In the genomic region with DNA sequence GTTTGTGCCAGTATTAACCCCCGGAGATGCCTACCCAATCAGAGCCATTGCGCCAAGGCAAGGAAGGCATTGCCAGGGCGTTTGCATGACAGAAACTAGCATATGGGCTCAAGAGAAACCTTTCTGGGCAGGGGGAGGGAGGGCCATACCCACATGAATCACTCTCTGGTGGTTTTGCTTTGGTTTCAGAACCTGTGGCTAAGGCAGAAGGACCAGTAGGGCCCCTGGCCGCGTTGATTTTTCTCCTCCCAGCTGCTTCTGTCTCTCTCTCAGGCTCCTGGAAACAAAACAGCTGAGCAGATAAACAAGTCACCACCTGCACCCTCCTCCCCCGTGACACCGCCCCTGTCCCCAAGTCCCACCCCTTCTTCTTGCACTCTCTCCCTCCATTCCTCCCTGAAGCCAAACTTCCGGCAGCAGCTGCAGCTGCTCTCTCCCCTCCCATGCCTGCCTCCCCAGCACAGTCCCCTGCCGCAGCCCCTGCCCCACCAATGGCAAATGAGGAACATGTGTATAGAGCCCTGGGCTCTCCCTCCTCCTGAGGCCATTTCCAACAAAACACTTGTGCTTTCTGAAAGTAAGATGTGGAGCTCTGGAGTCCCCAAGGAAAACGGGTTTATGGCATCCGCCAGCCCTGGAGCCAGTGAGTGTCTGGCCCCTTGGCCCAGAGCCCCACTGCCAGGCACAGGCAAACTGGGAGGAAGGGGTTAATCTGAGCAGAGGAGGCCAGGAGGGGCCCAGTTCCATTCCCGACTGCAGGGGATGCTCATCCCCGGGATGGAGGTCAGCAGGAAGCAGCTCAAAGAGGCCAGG, we compare ENCODE assay signal across 8 cellular contexts. TPM values are rescaled to one million over a fixed set of nuclear protein-coding genes. Genes with fewer than 3 reads are reported as not detected.
DNase-seq lines count a peak whose midpoint lies in the region; ATAC-seq and TF ChIP-seq lines count a peak whose summit lies in the region.

No MANE protein-coding gene starts in this region.

- TF ChIP-seq CTCF in GM10266 (IDR thresholded peaks at IDR 0.05; ENCODE audit: control insufficient read depth, insufficient read depth, low read depth, missing control alignments) (no peak), chondrocyte (IDR thresholded peaks at IDR 0.05) (no peak)

- ATAC-seq in GM21786 (IDR thresholded peaks at IDR 0.05; ENCODE audit: unreplicated experiment): peak; percentile 86

- H3K9me3 Mint-ChIP-seq in chondrocyte (ENCODE audit: low read depth): no peaks in the 10 kb centered on the region

- H3K36me3 Mint-ChIP-seq in chondrocyte (ENCODE audit: low read depth): no peaks in the 10 kb centered on the region

- H3K9me3 ChIP-seq in KOPT-K1 (ENCODE audit: insufficient read depth, low read length, poor library complexity, severe bottlenecking): no peaks in the 10 kb centered on the region

- peak overlapping the region; percentile 26 for H3K27ac ChIP-seq in KOPT-K1 (ENCODE audit: low read depth, low read length, poor library complexity, severe bottlenecking)

- peaks cover 9% of the 10 kb centered on the region for H3K4me1 Mint-ChIP-seq in chondrocyte (ENCODE audit: low read depth)

- H3K27me3 Mint-ChIP-seq in chondrocyte (ENCODE audit: low read depth): peaks cover 2% of the 10 kb centered on the region

- H3K27ac Mint-ChIP-seq in chondrocyte (ENCODE audit: unreplicated experiment): no peak overlapping the region

- no peaks in the 10 kb centered on the region for H3K36me3 ChIP-seq in KOPT-K1 (ENCODE audit: insufficient read depth, low read length)

- no peak overlapping the region for H3K4me3 Mint-ChIP-seq in chondrocyte (ENCODE audit: unreplicated experiment)

- DNase-seq in GM10266 (ENCODE audit: extremely low spot score) (peak; percentile 78), OCI-M1 (lab: John Stamatoyannopoulos, UW) (peak; percentile 46), islet precursor cell (peak; percentile 90), chondrocyte (ENCODE audit: low spot score) (no peak)
- DNase-seq in activated naive CD4-positive, alpha-beta T cell treated with anti-CD3 and anti-CD28 coated beads, Interleukin-2, amount 50 U/mL, for 16 hours: peak; percentile 35
- DNase-seq in stimulated activated CD4-positive, alpha-beta T cell treated with anti-CD3 and anti-CD28 coated beads, Interleukin-4, amount 100 ng/mL, for 1 hour: peak; percentile 38

RNA-seq across cellular contexts. Expression of a gene that starts 39.0 kb away (rescaled TPM):
- 2.9 to 4.6 TPM (median 4.3 TPM) in 3 replicates for total RNA-seq in chondrocyte
